26 cellular contexts compared by ENCODE assay signal in genomic region chr9:106947501-106947900, GRCh38.
DNase-seq lines count a peak whose midpoint lies in the region; ATAC-seq and TF ChIP-seq lines count a peak whose summit lies in the region.
"Had no signal": no experiment of that assay in that cellular context is flagged by ENCODE, and none has a peak within 500 bp of the region (broad histone marks: within the 10 kb centered on the region; RNA-seq: fewer than 3 reads in every experiment).

No MANE protein-coding gene starts in this region.

- no peak for ATAC-seq in SK-N-SH treated with all-trans-retinoic acid at 6 μM for 48 hours
- ATAC-seq: PC-3, Right ventricle myocardium inferior had no signal

- H3K9me3 Mint-ChIP-seq in chondrocyte (ENCODE audit: low read depth) (no peaks in the 10 kb centered on the region), progenitor cell of endocrine pancreas (ENCODE audit: low read depth) (no peaks in the 10 kb centered on the region), Calu3 (ENCODE audit: low read depth, unreplicated experiment) (no peaks in the 10 kb centered on the region)
- H3K9me3 Mint-ChIP-seq: IgD-negative memory B cell had no signal

- no peak for TF ChIP-seq EP300 in SK-N-SH (IDR thresholded peaks at IDR 0.05; ENCODE audit: borderline replicate concordance in 1 of 2, low read depth in 1 of 2, low read length in 1 of 2)

- H3K4me1 ChIP-seq in SK-N-SH (ENCODE audit: control insufficient read depth in 1 of 2, insufficient read depth in 2 of 2, low read depth in 1 of 2, low read length in 1 of 2) = peaks cover 0 to 18% of the 10 kb centered on the region in 2 experiments; a peak in 3 of 4 replicates
- H3K4me1 ChIP-seq: SJCRH30 had no signal

- peak overlapping the region; percentile 58; the same call in 1 of the 2 replicates for H3K4me2 ChIP-seq in SK-N-SH
- H3K4me2 ChIP-seq: KMS-11 had no signal

- peaks cover 11 to 41% of the 10 kb centered on the region in 2 experiments for H3K36me3 ChIP-seq in SK-N-SH (replicated peaks in 1 of 2; ENCODE audit: control insufficient read depth in 1 of 2, insufficient read depth in 2 of 2, low read length in 1 of 2)

- H3K4me3 Mint-ChIP-seq in chondrocyte (ENCODE audit: unreplicated experiment) (no peak overlapping the region), progenitor cell of endocrine pancreas (ENCODE audit: low read depth) (no peak overlapping the region), Calu3 (ENCODE audit: low read depth, unreplicated experiment) (no peak overlapping the region)
- H3K4me3 Mint-ChIP-seq: CD4-positive, CD25-positive, alpha-beta regulatory T cell; IgD-negative memory B cell had no signal

- no peaks in the 10 kb centered on the region for H3K9me3 ChIP-seq in SK-N-SH
- H3K9me3 ChIP-seq: SJCRH30 had no signal

- intact Hi-C loops in Calu3 (cut with micrococcal nuclease; ENCODE audit: unreplicated experiment) = no loop called here

- no peak for TF ChIP-seq RAD21 in SK-N-SH (IDR thresholded peaks at IDR 0.05; ENCODE audit: low read length)

- POLR2A ChIA-PET in SK-N-SH (lab: Yijun Ruan, JAX) = no interaction called here

- H3K27ac ChIP-seq in SK-N-SH (ENCODE audit: low read depth in 2 of 2, low read length in 1 of 2) = peak overlapping the region in 1 of 2 experiments; percentile 99; a peak in 2 of 4 replicates
- H3K27ac ChIP-seq: 22Rv1, KMS-11, SJCRH30 had no signal

- 80% methylated on average over 3 of the region's 3 CpGs for WGBS in SK-N-SH (ENCODE audit: low lambda C conversion rate)

- peaks cover 8% of the 10 kb centered on the region for H3K36me3 Mint-ChIP-seq in chondrocyte (ENCODE audit: low read depth)
- peaks cover 32% of the 10 kb centered on the region for H3K36me3 Mint-ChIP-seq in progenitor cell of endocrine pancreas (ENCODE audit: insufficient read depth)
- H3K36me3 Mint-ChIP-seq in Calu3 (ENCODE audit: insufficient read depth, unreplicated experiment) = no peaks in the 10 kb centered on the region
- H3K36me3 Mint-ChIP-seq: CD4-positive, CD25-positive, alpha-beta regulatory T cell; IgD-negative memory B cell had no signal

- TF ChIP-seq CTCF in SK-N-SH (IDR thresholded peaks at IDR 0.05) = no peak
- TF ChIP-seq CTCF in chondrocyte (IDR thresholded peaks at IDR 0.05) = no peak
- TF ChIP-seq CTCF in progenitor cell of endocrine pancreas (IDR thresholded peaks at IDR 0.05; ENCODE audit: unreplicated experiment) = no peak
- no peak for TF ChIP-seq CTCF in Calu3 (IDR thresholded peaks at IDR 0.05; ENCODE audit: unreplicated experiment)

- no peaks in the 10 kb centered on the region for H3K79me2 ChIP-seq in SK-N-SH (ENCODE audit: insufficient read depth)

- H3F3A ChIP-seq in SK-N-SH (replicated peaks; ENCODE audit: insufficient read depth) = peaks cover 31% of the 10 kb centered on the region

- no peaks in the 10 kb centered on the region for H3K9me2 ChIP-seq in SK-N-SH

- CTCF ChIA-PET in SK-N-SH (lab: Yijun Ruan, JAX) (no interaction called here), Calu3 (lab: Charles Lee) (no interaction called here)

- H3K27ac Mint-ChIP-seq in chondrocyte (ENCODE audit: unreplicated experiment) (peak overlapping the region; percentile 51), progenitor cell of endocrine pancreas (no peak overlapping the region), Calu3 (ENCODE audit: unreplicated experiment) (no peak overlapping the region)
- H3K27ac Mint-ChIP-seq: CD4-positive, CD25-positive, alpha-beta regulatory T cell; IgD-negative memory B cell had no signal

- H3K4me3 ChIP-seq in SK-N-SH (ENCODE audit: low read depth in 2 of 2, low read length in 1 of 2) = no peak overlapping the region
- H3K4me3 ChIP-seq: SJCRH30 had no signal

- H3K27me3 ChIP-seq in SK-N-SH (ENCODE audit: insufficient read depth) = no peaks in the 10 kb centered on the region
- H3K27me3 ChIP-seq: SJCRH30 had no signal

- peaks cover 5% of the 10 kb centered on the region; the same call in 1 of the 2 replicates for H4K20me1 ChIP-seq in SK-N-SH (ENCODE audit: insufficient read depth)

- no TSS peak for BruUV-seq in Calu3 (replicated peaks; lab: Mats Ljungman, UMichigan)

- no peak overlapping the region for H2AFZ ChIP-seq in SK-N-SH (ENCODE audit: low read depth)

- no peak for DNase-seq in SK-N-SH
- no peak for DNase-seq in chondrocyte (ENCODE audit: low spot score)
- peak; percentile 41 for DNase-seq in kidney glomerular epithelial cell (lab: John Stamatoyannopoulos, UW)
- no peak for DNase-seq in progenitor cell of endocrine pancreas (ENCODE audit: low spot score, unreplicated experiment)
- no peak for DNase-seq in HT-29 (ENCODE audit: low spot score)
- DNase-seq in CD1c-positive myeloid dendritic cell (ENCODE audit: extremely low spot score) = no peak
- DNase-seq in Calu3 = no peak
- DNase-seq: CD4-positive, CD25-positive, alpha-beta regulatory T cell; DMS79; EL; GF-D8; HCEC 1CT; NCI-H1105 treated with DMSO at 0.1 percent for 48 hours; NCI-H146; NCI-H1930; NCI-H446; NCI-H524 treated with DMSO at 0.1 percent for 48 hours; NCI-H82; NK-92 treated with Interleukin-12 subunit alpha and Interleukin-12 subunit beta, amount 100 ng/mL, for 24 hours; PC-3; SJCRH30 had no signal

- H3K9ac ChIP-seq in SK-N-SH = no peak overlapping the region
- H3K9ac ChIP-seq: KMS-11 had no signal

- H3K27me3 Mint-ChIP-seq in chondrocyte (ENCODE audit: low read depth) (no peaks in the 10 kb centered on the region), progenitor cell of endocrine pancreas (no peaks in the 10 kb centered on the region), Calu3 (ENCODE audit: unreplicated experiment) (no peaks in the 10 kb centered on the region)
- H3K27me3 Mint-ChIP-seq: CD4-positive, CD25-positive, alpha-beta regulatory T cell; IgD-negative memory B cell had no signal

- H3K4me1 Mint-ChIP-seq in chondrocyte (ENCODE audit: low read depth) (peaks cover 38% of the 10 kb centered on the region), progenitor cell of endocrine pancreas (ENCODE audit: low read depth) (peaks cover 13% of the 10 kb centered on the region), Calu3 (ENCODE audit: low read depth, unreplicated experiment) (peaks cover 17% of the 10 kb centered on the region)
- H3K4me1 Mint-ChIP-seq: CD4-positive, CD25-positive, alpha-beta regulatory T cell had no signal

TF ChIP-seq in SK-N-SH, 30 proteins besides CTCF, POLR2A, EP300 and RAD21:
- TF ChIP-seq TEAD4 (IDR thresholded peaks at IDR 0.05; ENCODE audit: borderline replicate concordance, insufficient read depth) = no peak
- TF ChIP-seq USF2 (IDR thresholded peaks at IDR 0.05; ENCODE audit: borderline replicate concordance, low read depth, low read length) = no peak
- TF ChIP-seq TCF12 (IDR thresholded peaks at IDR 0.05) = no peak
- TF ChIP-seq SIN3A (IDR thresholded peaks at IDR 0.05; ENCODE audit: borderline replicate concordance, low read depth, low read length) = no peak
- no peak for TF ChIP-seq EZH2phosphoT487 (IDR thresholded peaks at IDR 0.05; ENCODE audit: borderline replicate concordance, low read depth)
TF ChIP-seq in SK-N-SH: peak in this region for 0.

TF ChIP-seq in SK-N-SH treated with all-trans-retinoic acid at 6 μM for 48 hours, 23 proteins besides CTCF, POLR2A, EP300 and RAD21:
- TF ChIP-seq ZNF565 (CRISPR knock-in tag; conservative IDR thresholded peaks at IDR 0.05; ENCODE audit: low read depth) (no peak), CSDC2 (CRISPR knock-in tag; IDR thresholded peaks at IDR 0.05) (no peak)
